11 cellular contexts compared by ENCODE assay signal in genomic region chr1:175742790-175743459, GRCh38. TPM values are rescaled to one million over a fixed set of nuclear protein-coding genes. Genes with fewer than 3 reads are reported as not detected.
DNase-seq lines count a peak whose midpoint lies in the region; ATAC-seq and TF ChIP-seq lines count a peak whose summit lies in the region.
"Had no signal": no experiment of that assay in that cellular context is flagged by ENCODE, and none has a peak within 500 bp of the region (broad histone marks: within the 10 kb centered on the region; RNA-seq: fewer than 3 reads in every experiment).

No MANE protein-coding gene starts in this region.

- no peak overlapping the region for H3K4me3 Mint-ChIP-seq in MCF 10A (ENCODE audit: unreplicated experiment)
- H3K4me3 Mint-ChIP-seq: activated B cell treated with CpG ODN at 0.5 μM for 24 hours, B cell, immature natural killer cell had no signal

- CTCF ChIA-PET in MCF 10A (lab: Yijun Ruan, JAX), result interaction anchor here (0.5 to 8.7 kb wide), 43 partner anchors 8 to 616 kb away, joined by 3 to 173 read pairs (median 4); no protein-coding TSS in a partner anchor

- H3K27me3 Mint-ChIP-seq in MCF 10A (ENCODE audit: insufficient read depth, unreplicated experiment), result peaks cover 56% of the 10 kb centered on the region

- peak; percentile 62 for DNase-seq in MCF 10A (ENCODE audit: unreplicated experiment)
- DNase-seq in breast epithelium (ENCODE audit: low spot score in 2 of 2), result no peak
- peak; percentile 32 for DNase-seq in SK-N-MC (ENCODE audit: low read depth, low spot score)
- DNase-seq in hepatic stellate cell (ENCODE audit: low spot score), result peak; percentile 9
- no peak for DNase-seq in thoracic aorta (ENCODE audit: low spot score)
- DNase-seq: activated B cell treated with CpG ODN at 0.5 μM for 24 hours had no signal

- H3K27ac ChIP-seq in breast epithelium (no peak overlapping the region), SK-N-MC (no peak overlapping the region), thoracic aorta (no peak overlapping the region)

- H3K27ac Mint-ChIP-seq in MCF 10A (ENCODE audit: low read depth, unreplicated experiment), result no peak overlapping the region
- H3K27ac Mint-ChIP-seq: activated B cell treated with CpG ODN at 0.5 μM for 24 hours, B cell, immature natural killer cell had no signal

- H3K4me1 Mint-ChIP-seq in MCF 10A (ENCODE audit: insufficient read depth, unreplicated experiment), result peaks cover 6% of the 10 kb centered on the region

- no TSS peak for BruUV-seq in MCF 10A (replicated peaks; lab: Mats Ljungman, UMichigan)

- H3K4me3 ChIP-seq in breast epithelium (no peak overlapping the region), SK-N-MC (no peak overlapping the region), thoracic aorta (peak overlapping the region; percentile 30)

- POLR2A ChIA-PET in MCF 10A (lab: Yijun Ruan, JAX), result no interaction called here

- H3K4me1 ChIP-seq in breast epithelium (no peaks in the 10 kb centered on the region), thoracic aorta (ENCODE audit: control insufficient read depth in 1 of 2, low read depth in 2 of 2) (peaks cover 0 to 3% of the 10 kb centered on the region in 2 donors)

- H3K9me3 Mint-ChIP-seq in MCF 10A (ENCODE audit: unreplicated experiment), result no peaks in the 10 kb centered on the region

- no peaks in the 10 kb centered on the region for H3K36me3 Mint-ChIP-seq in MCF 10A (ENCODE audit: insufficient read depth, unreplicated experiment)
- H3K36me3 Mint-ChIP-seq: immature natural killer cell had no signal

- H3K9me3 ChIP-seq in breast epithelium (no peaks in the 10 kb centered on the region), SK-N-MC (ENCODE audit: low read depth, low read length) (no peaks in the 10 kb centered on the region), thoracic aorta (no peaks in the 10 kb centered on the region)

- peaks cover 0 to 19% of the 10 kb centered on the region in 2 donors for H3K27me3 ChIP-seq in breast epithelium
- H3K27me3 ChIP-seq in thoracic aorta (replicated peaks; ENCODE audit: insufficient read depth), result no peaks in the 10 kb centered on the region

- intact Hi-C loops in MCF 10A (cut with micrococcal nuclease), result loop anchor here (1.0 kb wide), 1 partner anchor 262 kb away; no protein-coding TSS in a partner anchor
- intact Hi-C loops in breast epithelium (cut with DNase I; ENCODE audit: low total_unique reads), result no loop called here

- ATAC-seq in thoracic aorta (ENCODE audit: insufficient number of reproducible peaks, low FRiP score, low read depth) (no peak), HG03460 (IDR thresholded peaks at IDR 0.05; ENCODE audit: unreplicated experiment) (no peak), GM18498 (IDR thresholded peaks at IDR 0.05; ENCODE audit: unreplicated experiment) (no peak), GM18517 (IDR thresholded peaks at IDR 0.05; ENCODE audit: unreplicated experiment) (no peak)

- no peak overlapping the region for H3K9ac ChIP-seq in SK-N-MC (ENCODE audit: insufficient read length)

- H3K36me3 ChIP-seq in breast epithelium (no peaks in the 10 kb centered on the region), SK-N-MC (ENCODE audit: insufficient read depth, low read length) (no peaks in the 10 kb centered on the region), thoracic aorta (no peaks in the 10 kb centered on the region)

- TF ChIP-seq CTCF in MCF 10A (IDR thresholded peaks at IDR 0.05; ENCODE audit: unreplicated experiment) (no peak), breast epithelium (IDR thresholded peaks at IDR 0.05) (no peak), thoracic aorta (IDR thresholded peaks at IDR 0.05) (no peak)

- TF ChIP-seq POLR2A in breast epithelium (IDR thresholded peaks at IDR 0.05), result no peak

RNA-seq across cellular contexts. Expression of gene TNR, which starts 0.5 kb away (rescaled TPM):
- total RNA-seq in MCF 10A (2022), result not detected in 2 replicates
- under 1 TPM in 2 of 3 donors, not detected in 1; under 0.01 TPM for total RNA-seq in breast epithelium
- under 1 TPM; 0.07 to 0.14 TPM for total RNA-seq in thoracic aorta

Comparison
In these comparisons a context has a peak if more than half of its experiments do, and no peak if none do; other contexts are left out.
1. DNase-seq: peak in MCF 10A (single experiment), SK-N-MC (single experiment) and hepatic stellate cell (single experiment); none in breast epithelium (0 of 2) and thoracic aorta (single experiment).